ENCODE assay signal across 15 cellular contexts in the genomic region with DNA sequence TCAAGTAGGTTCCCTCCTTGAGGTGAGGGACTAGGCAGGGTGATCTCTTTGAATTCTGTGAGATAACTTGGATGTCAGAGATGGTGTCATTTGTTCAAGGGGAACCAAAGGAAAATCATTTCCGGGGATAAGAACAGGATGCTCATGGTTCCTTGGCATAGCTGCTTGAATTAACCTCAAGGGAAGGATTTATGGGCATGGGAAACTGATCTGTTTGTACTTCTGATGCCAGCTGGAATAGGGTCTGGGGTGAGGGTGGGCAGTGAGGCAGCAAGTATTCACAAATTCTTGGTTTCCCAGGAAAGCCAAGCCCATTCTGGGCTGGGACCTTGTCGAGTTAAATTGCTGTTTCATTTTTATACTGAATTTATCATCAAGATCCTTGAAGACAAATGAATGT. TPM values are rescaled to one million over a fixed set of nuclear protein-coding genes. Genes with fewer than 3 reads are reported as not detected.
A peak's percentile ranks its signal among the peaks of the same experiment; 100 is the strongest.
DNase-seq lines count a peak whose midpoint lies in the region; ATAC-seq and TF ChIP-seq lines count a peak whose summit lies in the region.
"Had no signal": no experiment of that assay in that cellular context is flagged by ENCODE, and none has a peak within 500 bp of the region (broad histone marks: within the 10 kb centered on the region; RNA-seq: fewer than 3 reads in every experiment).

No MANE protein-coding gene starts in this region.

- H2BK15ac ChIP-seq in mesendoderm (replicated peaks; ENCODE audit: low read depth), result no peak overlapping the region

- H3K4ac ChIP-seq in mesendoderm (ENCODE audit: low read depth, low read length), result no peak overlapping the region

- H3K27ac ChIP-seq in ACC112 (ENCODE audit: low read depth, low read length), result peak overlapping the region; percentile 82
- peak overlapping the region; percentile 76; the same call in 1 of the 2 replicates for H3K27ac ChIP-seq in GM23248
- H3K27ac ChIP-seq in mesendoderm (ENCODE audit: low read depth, low read length), result no peak overlapping the region
- H3K27ac ChIP-seq in colonic mucosa, result no peak overlapping the region
- H3K27ac ChIP-seq: dorsolateral prefrontal cortex, parathyroid adenoma had no signal

- H3K79me2 ChIP-seq in ACC112 (ENCODE audit: control insufficient read depth, insufficient read depth, low read length, unreplicated experiment), result no peaks in the 10 kb centered on the region
- H3K79me2 ChIP-seq in GM23248 (ENCODE audit: insufficient read depth), result peaks cover 33% of the 10 kb centered on the region
- no peaks in the 10 kb centered on the region for H3K79me2 ChIP-seq in mesendoderm (ENCODE audit: control insufficient read depth, insufficient read depth, low read length)
- H3K79me2 ChIP-seq: parathyroid adenoma had no signal

- no peak overlapping the region for H3K56ac ChIP-seq in mesendoderm (ENCODE audit: low read length)

- H3K36me3 ChIP-seq in ACC112 (ENCODE audit: insufficient read depth, low read length) (peaks cover 17% of the 10 kb centered on the region), GM23248 (ENCODE audit: low read depth) (peaks cover 22% of the 10 kb centered on the region), mesendoderm (ENCODE audit: control insufficient read depth, insufficient read depth, low read length) (peaks cover 4% of the 10 kb centered on the region), colonic mucosa (peaks cover 9% of the 10 kb centered on the region)

- H3K4me2 ChIP-seq in GM23248 (ENCODE audit: unreplicated experiment) (no peak overlapping the region), mesendoderm (ENCODE audit: low read length) (no peak overlapping the region)

- H2AK5ac ChIP-seq in mesendoderm (ENCODE audit: low read length), result no peak overlapping the region

- no peaks in the 10 kb centered on the region for H4K20me1 ChIP-seq in GM23248 (ENCODE audit: insufficient read depth)

- H3K9me3 ChIP-seq in GM23248 (ENCODE audit: low read depth) (no peaks in the 10 kb centered on the region), colonic mucosa (no peaks in the 10 kb centered on the region)
- H3K9me3 ChIP-seq: heart right ventricle, stomach had no signal

- H4K8ac ChIP-seq in mesendoderm (ENCODE audit: low read depth, low read length), result no peak overlapping the region

- no peak for TF ChIP-seq CTCF in colonic mucosa (IDR thresholded peaks at IDR 0.05)

- no peak overlapping the region for H4K5ac ChIP-seq in mesendoderm (ENCODE audit: low read length)

- peak overlapping the region; percentile 24 for H3K18ac ChIP-seq in mesendoderm (ENCODE audit: low read length)

- in situ Hi-C loops in GM23248 (cut with MboI), result loop anchor here (25.0 kb wide), 1 partner anchor 380 kb away; a partner anchor contains a TSS

- 67 to 76% methylated on average over 2 of the region's 2 CpGs for WGBS in GM23248 (ENCODE audit: low coverage in 1 of 2, low lambda C conversion rate in 2 of 2, missing lambda C conversion rate in 2 of 2), 2 experiments
- WGBS in mesendoderm (ENCODE audit: extremely low coverage, insufficient coverage, low lambda C conversion rate), result no CpG with 5 or more reads among the region's 2 CpGs

- DNase-seq in GM23248 (no peak), astrocyte of the hippocampus (ENCODE audit: low read depth, low spot score) (peak; percentile 58), mesendoderm (no peak), colonic mucosa (no peak)
- DNase-seq: activated CD4-positive, alpha-beta T cell treated with anti-CD3 and anti-CD28 coated beads, Interleukin-2, amount 50 U/mL, for 48 hours; dorsolateral prefrontal cortex; heart right ventricle; NCI-H1694 treated with DMSO at 0.1 percent for 48 hours; NCI-H510A treated with DMSO at 0.1 percent for 48 hours; stomach had no signal

- H3K4me1 ChIP-seq in ACC112 (ENCODE audit: control insufficient read depth, insufficient read depth, low read length, unreplicated experiment) (peaks cover 20% of the 10 kb centered on the region), GM23248 (ENCODE audit: insufficient read depth) (peaks cover 16% of the 10 kb centered on the region), mesendoderm (ENCODE audit: control insufficient read depth, low read depth, low read length) (peaks cover 21% of the 10 kb centered on the region), colonic mucosa (no peaks in the 10 kb centered on the region)
- H3K4me1 ChIP-seq: parathyroid adenoma had no signal

- H3K4me3 ChIP-seq in ACC112 (ENCODE audit: low read depth, low read length), result 0 out of 2 replicates have a peak overlapping the region, but pooled peaks have one; percentile 4
- no peak overlapping the region for H3K4me3 ChIP-seq in GM23248
- no peak overlapping the region for H3K4me3 ChIP-seq in mesendoderm (ENCODE audit: low read length)
- H3K4me3 ChIP-seq in colonic mucosa, result no peak overlapping the region
- H3K4me3 ChIP-seq: dorsolateral prefrontal cortex, heart right ventricle, stomach had no signal

- H3K23ac ChIP-seq in mesendoderm (ENCODE audit: low read length), result no peak overlapping the region

- H3K9me2 ChIP-seq in GM23248 (ENCODE audit: insufficient read depth), result no peaks in the 10 kb centered on the region

- H3K79me1 ChIP-seq in mesendoderm (ENCODE audit: low read length), result no peaks in the 10 kb centered on the region

- intact Hi-C loops in colonic mucosa (cut with DNase I), result no loop called here

- no peak for ATAC-seq in GM19452 (IDR thresholded peaks at IDR 0.05; ENCODE audit: unreplicated experiment)
- ATAC-seq in GM19324 (IDR thresholded peaks at IDR 0.05; ENCODE audit: low FRiP score, unreplicated experiment), result no peak
- no peak for ATAC-seq in HG02623 (IDR thresholded peaks at IDR 0.05; ENCODE audit: unreplicated experiment)

- no peak overlapping the region for H3K9ac ChIP-seq in GM23248
- H3K9ac ChIP-seq in mesendoderm (ENCODE audit: low read length), result no peak overlapping the region
- H3K9ac ChIP-seq in colonic mucosa (ENCODE audit: low read depth in 2 of 2, low read length in 2 of 2), result no peak overlapping the region
- H3K9ac ChIP-seq: parathyroid adenoma had no signal

- H2AFZ ChIP-seq in ACC112 (ENCODE audit: low read length, unreplicated experiment), result no peak overlapping the region
- H2AFZ ChIP-seq in GM23248, result no peak overlapping the region
- H2AFZ ChIP-seq: parathyroid adenoma had no signal

- no peak overlapping the region for H2BK5ac ChIP-seq in mesendoderm (ENCODE audit: low read length)

- no peak overlapping the region for H2BK120ac ChIP-seq in mesendoderm (ENCODE audit: low read depth, low read length)

- H3K27me3 ChIP-seq in ACC112 (ENCODE audit: insufficient read depth, low read length) (no peaks in the 10 kb centered on the region), GM23248 (replicated peaks; ENCODE audit: insufficient read depth) (no peaks in the 10 kb centered on the region), mesendoderm (ENCODE audit: insufficient read depth, low read length, poor library complexity) (no peaks in the 10 kb centered on the region), colonic mucosa (no peaks in the 10 kb centered on the region)
- H3K27me3 ChIP-seq: dorsolateral prefrontal cortex, heart right ventricle, stomach had no signal

- peaks cover 25% of the 10 kb centered on the region for H3F3A ChIP-seq in GM23248 (ENCODE audit: insufficient read depth)

RNA-seq across cellular contexts. Expression of a gene that starts 14.1 kb away (rescaled TPM):
- total RNA-seq in GM23248 (2014; rRNA removed; shearing (Covaris generic)), result 40.2 and 41.5 TPM in 2 replicates
- polyA plus RNA-seq in GM23248 (2016; fragmentation: Nextera tagmentation; extraction: Ambion mirVana), result 17.3 and 19.9 TPM in 2 replicates
- polyA plus RNA-seq in mesendoderm (2013, experiment 1 of 2), result 24.5 TPM
- polyA plus RNA-seq in mesendoderm (2013, experiment 2 of 2), result 24.1 TPM
- 10 to 100 TPM; 25.5 to 53.1 TPM for total RNA-seq in colonic mucosa

RNA-seq across cellular contexts. Expression of a gene that starts 33.3 kb away (rescaled TPM):
- total RNA-seq in GM23248 (2014; rRNA removed; shearing (Covaris generic)), result 8.8 and 11.4 TPM in 2 replicates
- 5.6 and 9.2 TPM in 2 replicates for polyA plus RNA-seq in GM23248 (2016; fragmentation: Nextera tagmentation; extraction: Ambion mirVana)
- 20.2 TPM for polyA plus RNA-seq in mesendoderm (2013, experiment 1 of 2)
- polyA plus RNA-seq in mesendoderm (2013, experiment 2 of 2), result 18.8 TPM
- total RNA-seq in colonic mucosa, result 10 to 100 TPM; 24.1 to 27.9 TPM

Comparison
In these comparisons a context has a peak if more than half of its experiments do, and no peak if none do; other contexts are left out.
1. H3K27ac ChIP-seq: peak in ACC112 (single experiment) and GM23248 (single experiment); none in mesendoderm (single experiment) and colonic mucosa (single experiment).